1 cellular context compared by ENCODE assay signal in genomic region chr6:169445227-169445626, GRCh38.
TF ChIP-seq lines count a peak whose summit lies in the region.

No MANE protein-coding gene starts in this region.

TF ChIP-seq in HepG2, 621 proteins besides CTCF, POLR2A, EP300 and RAD21 (continued from another document):
- TF ChIP-seq BCLAF1 (IDR thresholded peaks at IDR 0.05) (no peak), ZNF841 (CRISPR knock-in tag; IDR thresholded peaks at IDR 0.05; ENCODE audit: borderline replicate concordance) (no peak), SPEN (CRISPR knock-in tag; IDR thresholded peaks at IDR 0.05; ENCODE audit: low read depth) (no peak), CCAR2 (optimal IDR thresholded peaks at IDR 0.05; ENCODE audit: low read depth, low read length) (no peak)
